ENCODE assay signal across 8 cellular contexts in genomic region chr1:150516050-150516591, GRCh38. TPM values are rescaled to one million over a fixed set of nuclear protein-coding genes. Genes with fewer than 3 reads are reported as not detected.
DNase-seq lines count a peak whose midpoint lies in the region; ATAC-seq and TF ChIP-seq lines count a peak whose summit lies in the region.

No MANE protein-coding gene starts in this region.

- H4K20me1 ChIP-seq in IMR-90 (ENCODE audit: insufficient read depth, low read length) (no peaks in the 10 kb centered on the region), SU-DHL-6 (ENCODE audit: low read depth, low read length) (no peaks in the 10 kb centered on the region), neural progenitor cell (ENCODE audit: low read depth) (no peaks in the 10 kb centered on the region)

- peak overlapping the region; percentile 39; the same call in 1 of the 2 replicates for H3K4ac ChIP-seq in IMR-90 (ENCODE audit: low read depth, low read length)

- H3K79me2 ChIP-seq in SU-DHL-6 (ENCODE audit: insufficient read depth, low read length) (no peaks in the 10 kb centered on the region), neural progenitor cell (ENCODE audit: low read depth) (no peaks in the 10 kb centered on the region)

- H3K36me3 ChIP-seq in IMR-90 (ENCODE audit: control insufficient read depth, insufficient read depth, low read length) (peaks cover 19% of the 10 kb centered on the region), SU-DHL-6 (ENCODE audit: low read length) (no peaks in the 10 kb centered on the region), neural progenitor cell (no peaks in the 10 kb centered on the region)

- no peak overlapping the region for H2BK5ac ChIP-seq in IMR-90 (ENCODE audit: low read depth, low read length, poor library complexity, severe bottlenecking)

- H3K9me1 ChIP-seq in IMR-90 (ENCODE audit: insufficient read depth, low read length), result peaks cover 17% of the 10 kb centered on the region

- peak overlapping the region; percentile 48 for H3K4me3 ChIP-seq in IMR-90 (ENCODE audit: insufficient read depth, low read depth, low read length)
- peak overlapping the region; percentile 70 for H3K4me3 ChIP-seq in SU-DHL-6 (ENCODE audit: insufficient read depth, low read length, poor library complexity, severe bottlenecking)
- peak overlapping the region; percentile 66 for H3K4me3 ChIP-seq in neural progenitor cell

- no peak overlapping the region for H2BK20ac ChIP-seq in IMR-90 (ENCODE audit: low read depth, low read length)

- peaks cover 6% of the 10 kb centered on the region for H3K4me1 ChIP-seq in IMR-90 (ENCODE audit: control insufficient read depth, insufficient read depth, low read length)
- peaks cover 13% of the 10 kb centered on the region for H3K4me1 ChIP-seq in neural progenitor cell

- no peak; the same call in 1 of the 2 replicates for ATAC-seq in IMR-90 (ENCODE audit: low read depth)
- ATAC-seq in GM21390 (IDR thresholded peaks at IDR 0.05; ENCODE audit: unreplicated experiment), result no peak
- ATAC-seq in GM18502 (IDR thresholded peaks at IDR 0.05; ENCODE audit: poor library complexity, unreplicated experiment), result no peak

- peak overlapping the region; percentile 55 to 72; a peak in 2 of 4 replicates for H4K8ac ChIP-seq in IMR-90 (ENCODE audit: low read depth in 2 of 2, low read length in 2 of 2)

- no TSS peak for BruUV-seq in IMR-90 (replicated peaks; lab: Mats Ljungman, UMichigan)

- H3K9me3 ChIP-seq in IMR-90 (ENCODE audit: control insufficient read depth, insufficient read depth, low read length) (no peaks in the 10 kb centered on the region), SU-DHL-6 (ENCODE audit: insufficient read depth, low read length) (no peaks in the 10 kb centered on the region), neural progenitor cell (ENCODE audit: low read depth) (no peaks in the 10 kb centered on the region)

- peak overlapping the region; percentile 80 for H3K23ac ChIP-seq in IMR-90 (ENCODE audit: low read depth, low read length)

- no peaks in the 10 kb centered on the region for H3K9me3 Mint-ChIP-seq in neural progenitor cell

- dilution Hi-C loops in IMR-90 (cut with HindIII; ENCODE audit: low sequenced_read_pairs, unreplicated experiment), result no loop called here

- no peaks in the 10 kb centered on the region for H3K27me3 ChIP-seq in IMR-90 (ENCODE audit: control insufficient read depth, insufficient read depth, low read length)
- no peaks in the 10 kb centered on the region for H3K27me3 ChIP-seq in SU-DHL-6 (ENCODE audit: low read length)
- no peaks in the 10 kb centered on the region for H3K27me3 ChIP-seq in neural progenitor cell

- intact Hi-C loops in IMR-90 (cut with micrococcal nuclease), result loop anchor here (5.0 kb wide), 1 partner anchor 194 kb away; the partner anchor contains the start of gene PRPF3

- H3K27me3 Mint-ChIP-seq in neural progenitor cell (ENCODE audit: insufficient read depth, low read depth), result peaks cover 4% of the 10 kb centered on the region

- no peak overlapping the region for H2BK15ac ChIP-seq in IMR-90 (ENCODE audit: low read depth, low read length)

- peak overlapping the region; percentile 40; the same call in 1 of the 2 replicates for H2AK5ac ChIP-seq in IMR-90 (ENCODE audit: low read depth, low read length)

- no peak overlapping the region for H3K27ac Mint-ChIP-seq in neural progenitor cell

- H3K9ac ChIP-seq in IMR-90 (ENCODE audit: low read depth, low read length) (peak overlapping the region; percentile 45), SU-DHL-6 (ENCODE audit: low read length) (peak overlapping the region; percentile 51), neural progenitor cell (no peak overlapping the region)

- H3K56ac ChIP-seq in IMR-90 (ENCODE audit: extremely low read depth, insufficient read depth, low read length), result peak overlapping the region; percentile 14; the same call in 1 of the 2 replicates

- CTCF ChIA-PET in IMR-90 (lab: Yijun Ruan, JAX), result interaction anchor here (0.6 to 3.0 kb wide), 4 partner anchors 12 to 353 kb away, joined by 3 to 13 read pairs (median 8); no protein-coding TSS in a partner anchor

- no peak overlapping the region for H4K5ac ChIP-seq in IMR-90 (ENCODE audit: low read depth, low read length)

- peak overlapping the region; percentile 92 for H3K4me3 Mint-ChIP-seq in neural progenitor cell

- TF ChIP-seq CTCF in IMR-90 (conservative IDR thresholded peaks at IDR 0.05; ENCODE audit: low read depth, low read length) (no peak), SU-DHL-6 (IDR thresholded peaks at IDR 0.05; ENCODE audit: insufficient read depth, low read length, poor library complexity, severe bottlenecking) (no peak), neural progenitor cell (IDR thresholded peaks at IDR 0.05) (no peak)

- H3F3A ChIP-seq in SU-DHL-6 (ENCODE audit: insufficient read depth) (peaks cover 12% of the 10 kb centered on the region; the same call in 1 of the 2 replicates), neural progenitor cell (ENCODE audit: low read depth) (peaks cover 24% of the 10 kb centered on the region)

- H3K14ac ChIP-seq in IMR-90 (replicated peaks; ENCODE audit: low read depth, low read length), result peak overlapping the region; percentile 42

- no peak for TF ChIP-seq RAD21 in IMR-90 (IDR thresholded peaks at IDR 0.05; ENCODE audit: low read length)

- H3K18ac ChIP-seq in IMR-90 (ENCODE audit: low read depth, low read length), result no peak overlapping the region

- no peak overlapping the region for H2AK9ac ChIP-seq in IMR-90 (replicated peaks; ENCODE audit: low read depth, low read length, poor library complexity)

- POLR2A ChIA-PET in IMR-90 (lab: Charles Lee; ENCODE audit: unreplicated experiment), result interaction anchor here (1.7 kb wide), 1 partner anchor 260 kb away, joined by 5 read pairs; no protein-coding TSS in a partner anchor

- no peak overlapping the region for H4K91ac ChIP-seq in IMR-90 (ENCODE audit: insufficient read depth, low read depth, low read length)

- peaks cover 12% of the 10 kb centered on the region for H3K36me3 Mint-ChIP-seq in neural progenitor cell

- no peak overlapping the region for H2BK120ac ChIP-seq in IMR-90 (ENCODE audit: low read depth, low read length)

- in situ Hi-C loops in IMR-90 (cut with MboI; ENCODE audit: low sequenced_read_pairs), result no loop called here

- peaks cover 0 to 35% of the 10 kb centered on the region in 2 experiments; a peak in 3 of 4 replicates for H3K79me1 ChIP-seq in IMR-90 (ENCODE audit: low read depth in 1 of 2, low read length in 2 of 2)

- H3K4me2 ChIP-seq in IMR-90 (ENCODE audit: low read depth, low read length), result peak overlapping the region; percentile 86
- peak overlapping the region; percentile 72 for H3K4me2 ChIP-seq in SU-DHL-6 (ENCODE audit: low read depth, low read length, poor library complexity, severe bottlenecking)
- H3K4me2 ChIP-seq in neural progenitor cell, result peak overlapping the region; percentile 79

- TF ChIP-seq POLR2A in IMR-90 (IDR thresholded peaks at IDR 0.05; ENCODE audit: low read depth, low read length) (no peak), erythroblast (IDR thresholded peaks at IDR 0.05; ENCODE audit: low read length) (no peak)

- H3K27ac ChIP-seq in IMR-90 (ENCODE audit: insufficient read depth, low read length) (peak overlapping the region; percentile 30; the same call in 1 of the 2 replicates), SU-DHL-6 (ENCODE audit: low read depth, low read length) (no peak overlapping the region), neural progenitor cell (no peak overlapping the region)

- no CpG with 5 or more reads among the region's 19 CpGs for WGBS in IMR-90 (ENCODE audit: extremely low coverage in 2 of 2, insufficient read length in 1 of 2), 2 experiments

- DNase-seq in DMS 273 treated with DMSO at 0.1 percent for 48 hours (lab: John Stamatoyannopoulos, UW) (peak; percentile 99), IMR-90 (no peak), erythroblast (lab: John Stamatoyannopoulos, UW) (peak; percentile 27 to 39), neural progenitor cell (ENCODE audit: low spot score) (peak; percentile 60)
- DNase-seq in activated effector memory CD4-positive, alpha-beta T cell treated with Interleukin-2 at 50 U/mL for 16 hours, result no peak

- peaks cover 21% of the 10 kb centered on the region for H3K4me1 Mint-ChIP-seq in neural progenitor cell

- peak overlapping the region; percentile 81 for H2AFZ ChIP-seq in IMR-90 (replicated peaks; ENCODE audit: low read length, poor library complexity)
- peak overlapping the region; percentile 96 for H2AFZ ChIP-seq in SU-DHL-6 (ENCODE audit: low read depth, low read length, severe bottlenecking)
- H2AFZ ChIP-seq in neural progenitor cell (replicated peaks), result peak overlapping the region; percentile 85

- no peaks in the 10 kb centered on the region for H3K9me2 ChIP-seq in SU-DHL-6 (replicated peaks; ENCODE audit: insufficient read depth, low read length)

TF ChIP-seq in IMR-90, 13 proteins besides CTCF, POLR2A, EP300 and RAD21 (continues in another document):
- no peak for TF ChIP-seq MXI1 (IDR thresholded peaks at IDR 0.05; ENCODE audit: borderline replicate concordance, low read depth, low read length)

RNA-seq across cellular contexts. Expression of gene FALEC, which starts 0.6 kb away (rescaled TPM):
- not detected in 2 replicates for total RNA-seq in IMR-90 (2012; rRNA removed)
- 0.26 TPM in 1 of 2 replicates, not detected in the other for polyA plus RNA-seq in IMR-90 (2012; rRNA removed)
- 0.12 TPM in 1 of 2 replicates, not detected in the other for polyA plus RNA-seq in IMR-90 (2012; cell fraction: cytosol; rRNA removed)
- polyA plus RNA-seq in IMR-90 (2012; cell fraction: nucleus; rRNA removed; ENCODE audit: low replicate concordance), result not detected in 2 replicates
- total RNA-seq in neural progenitor cell (ENCODE audit: low replicate concordance), result 0.96 TPM in 1 of 2 replicates, not detected in the other

RNA-seq across cellular contexts. Expression of gene ECM1, which starts 8.2 kb away (rescaled TPM):
- 17.2 and 20.1 TPM in 2 replicates for total RNA-seq in IMR-90 (2012; rRNA removed)
- polyA plus RNA-seq in IMR-90 (2012; rRNA removed), result 230 and 264 TPM in 2 replicates
- polyA plus RNA-seq in IMR-90 (2012; cell fraction: cytosol; rRNA removed), result 156 and 270 TPM in 2 replicates
- 174 and 251 TPM in 2 replicates for polyA plus RNA-seq in IMR-90 (2012; cell fraction: nucleus; rRNA removed; ENCODE audit: low replicate concordance)
- 0.30 and 0.65 TPM in 2 replicates for total RNA-seq in neural progenitor cell (ENCODE audit: low replicate concordance)

RNA-seq across cellular contexts. Expression of gene TARS2, which starts 28.9 kb away (rescaled TPM):
- total RNA-seq in IMR-90 (2012; rRNA removed), result 10.9 and 12.2 TPM in 2 replicates
- polyA plus RNA-seq in IMR-90 (2012; rRNA removed), result 20.4 and 21.8 TPM in 2 replicates
- 16.2 and 18.1 TPM in 2 replicates for polyA plus RNA-seq in IMR-90 (2012; cell fraction: cytosol; rRNA removed)
- polyA plus RNA-seq in IMR-90 (2012; cell fraction: nucleus; rRNA removed; ENCODE audit: low replicate concordance), result 16.1 and 19.7 TPM in 2 replicates
- 29.6 and 29.8 TPM in 2 replicates for total RNA-seq in neural progenitor cell (ENCODE audit: low replicate concordance)

RNA-seq across cellular contexts. Expression of gene ADAMTSL4, which starts 33.1 kb away (rescaled TPM):
- total RNA-seq in IMR-90 (2012; rRNA removed) (0.54 and 0.56 TPM in 2 replicates), neural progenitor cell (ENCODE audit: low replicate concordance) (not detected in 2 replicates)
- 11.3 and 12.2 TPM in 2 replicates for polyA plus RNA-seq in IMR-90 (2012; rRNA removed)
- polyA plus RNA-seq in IMR-90 (2012; cell fraction: cytosol; rRNA removed), result 7.9 and 11.9 TPM in 2 replicates
- polyA plus RNA-seq in IMR-90 (2012; cell fraction: nucleus; rRNA removed; ENCODE audit: low replicate concordance), result 44.4 and 63.5 TPM in 2 replicates

Comparison
In these comparisons a context has a peak if more than half of its experiments do, and no peak if none do; other contexts are left out.
1. DNase-seq: peak in DMS 273 treated with DMSO at 0.1 percent for 48 hours (single experiment), erythroblast (2 of 2) and neural progenitor cell (single experiment); none in IMR-90 (single experiment) and activated effector memory CD4-positive, alpha-beta T cell treated with Interleukin-2 at 50 U/mL for 16 hours (single experiment).
2. RNA of gene ECM1, which starts 8.2 kb away (total RNA-seq): 17.2 to 20.1 TPM in IMR-90; 0.30 to 0.65 TPM in neural progenitor cell; every median in the first group is over 10 times any median in the second.
3. Peak in every context shown above with its lines, with median percentiles within 50 percentile points of each other: H2AFZ ChIP-seq, H3K4me2 ChIP-seq and H3K4me3 ChIP-seq.